ENCODE assay signal across 17 cellular contexts in the genomic region with DNA sequence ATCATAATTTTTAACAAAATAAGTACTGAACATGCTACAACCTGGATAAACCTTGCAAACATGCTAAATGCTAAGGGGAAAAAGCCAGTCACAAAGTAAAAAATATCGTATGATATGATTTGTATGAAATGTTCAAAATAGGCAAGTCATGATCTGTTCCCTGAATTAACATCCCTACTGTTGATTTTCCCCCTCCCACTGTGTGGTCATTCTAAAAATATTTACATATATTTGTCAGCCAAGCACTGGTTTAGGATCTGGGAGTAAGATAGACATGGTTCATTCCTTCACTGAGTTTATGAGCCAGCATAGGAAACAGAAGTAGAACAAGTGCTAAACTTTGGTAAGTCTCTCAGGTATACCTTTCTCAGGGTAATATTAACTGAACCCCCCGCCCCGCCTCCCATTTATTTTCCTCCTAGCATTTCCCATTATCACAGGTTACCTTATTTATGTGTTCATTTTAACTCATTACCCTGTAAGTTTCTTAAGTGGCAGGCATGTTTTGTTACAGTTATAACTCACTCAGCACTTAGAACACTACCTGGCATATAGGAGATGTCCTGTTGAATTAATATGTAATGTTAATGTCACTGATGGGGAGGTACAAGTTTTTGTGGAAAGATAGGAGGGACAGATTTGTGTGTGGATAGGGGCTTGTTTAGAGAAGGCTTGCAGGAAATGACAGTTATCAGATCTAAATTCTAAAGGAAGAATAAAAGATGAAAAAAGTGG. TPM values are rescaled to one million over a fixed set of nuclear protein-coding genes. Genes with fewer than 3 reads are reported as not detected.
DNase-seq lines count a peak whose midpoint lies in the region; ATAC-seq, FAIRE-seq and TF ChIP-seq lines count a peak whose summit lies in the region.
"Had no signal": no experiment of that assay in that cellular context is flagged by ENCODE, and none has a peak within 500 bp of the region (broad histone marks: within the 10 kb centered on the region; RNA-seq: fewer than 3 reads in every experiment).

No MANE protein-coding gene starts in this region.

- no peak for TF ChIP-seq POLR2A in H54 (IDR thresholded peaks at IDR 0.05; ENCODE audit: low read depth, low read length)

- H3K4me1 ChIP-seq in naive thymus-derived CD4-positive, alpha-beta T cell (ENCODE audit: control insufficient read depth in 2 of 2, insufficient read depth in 2 of 2, low read length in 2 of 2): no peaks in the 10 kb centered on the region
- H3K4me1 ChIP-seq: BLaER1 treated with 17β-estradiol and CSF1 and Interleukin-3, amounts not matched to agents 10 nM and 100 nM; right atrium auricular region had no signal

- ATAC-seq in esophagus mucosa: no peak
- ATAC-seq in GM21515 (IDR thresholded peaks at IDR 0.05; ENCODE audit: unreplicated experiment): no peak
- ATAC-seq in naive thymus-derived CD4-positive, alpha-beta T cell: no peak

- FAIRE-seq in H54 (lab: Jason Lieb, UNC): peak; percentile 23
- FAIRE-seq: urothelium cell line had no signal

- peaks cover 26% of the 10 kb centered on the region for H3K36me3 Mint-ChIP-seq in activated naive CD8-positive, alpha-beta T cell treated with anti-CD3 and anti-CD28 coated beads for 36 hours
- H3K36me3 Mint-ChIP-seq in naive thymus-derived CD4-positive, alpha-beta T cell: peaks cover 0 to 25% (median 20%) of the 10 kb centered on the region in 5 donors

- H3K4me3 Mint-ChIP-seq in activated naive CD8-positive, alpha-beta T cell treated with anti-CD3 and anti-CD28 coated beads for 36 hours: no peak overlapping the region
- H3K4me3 Mint-ChIP-seq in naive thymus-derived CD4-positive, alpha-beta T cell: no peak overlapping the region
- H3K4me3 Mint-ChIP-seq: activated naive CD4-positive, alpha-beta T cell treated with anti-CD3 and anti-CD28 coated beads for 36 hours; nephron had no signal

- POLR2A ChIA-PET in naive thymus-derived CD4-positive, alpha-beta T cell (lab: Charles Lee): no interaction called here

- H3K27ac Mint-ChIP-seq in activated naive CD8-positive, alpha-beta T cell treated with anti-CD3 and anti-CD28 coated beads for 36 hours: peak overlapping the region; percentile 19
- H3K27ac Mint-ChIP-seq in naive thymus-derived CD4-positive, alpha-beta T cell: peak overlapping the region in 1 of 9 donors; percentile 46
- H3K27ac Mint-ChIP-seq: activated naive CD4-positive, alpha-beta T cell treated with anti-CD3 and anti-CD28 coated beads for 36 hours had no signal

- no peak for TF ChIP-seq CTCF in fibroblast of the aortic adventitia (IDR thresholded peaks at IDR 0.05; ENCODE audit: insufficient read depth, low read length)

- DNase-seq in AG08395 (ENCODE audit: low spot score) (peak; percentile 39), H54 (ENCODE audit: insufficient read length, low spot score) (peak; percentile 35), fibroblast of the aortic adventitia (ENCODE audit: low read depth) (peak; percentile 7), occipital lobe (lab: John Stamatoyannopoulos, UW) (no peak)
- DNase-seq in activated naive CD8-positive, alpha-beta T cell treated with anti-CD3 and anti-CD28 coated beads for 36 hours: no peak
- no peak for DNase-seq in naive thymus-derived CD4-positive, alpha-beta T cell
- DNase-seq: activated naive CD4-positive, alpha-beta T cell treated with anti-CD3 and anti-CD28 coated beads for 36 hours; cerebellar nuclear complex; erythroblast; NCI-H1417 treated with DMSO at 0.1 percent for 48 hours; NCI-H524 had no signal

- H3K9me3 Mint-ChIP-seq in activated naive CD8-positive, alpha-beta T cell treated with anti-CD3 and anti-CD28 coated beads for 36 hours: no peaks in the 10 kb centered on the region
- no peaks in the 10 kb centered on the region for H3K9me3 Mint-ChIP-seq in naive thymus-derived CD4-positive, alpha-beta T cell
- H3K9me3 Mint-ChIP-seq: activated naive CD4-positive, alpha-beta T cell treated with anti-CD3 and anti-CD28 coated beads for 36 hours; nephron had no signal

- H3K27me3 ChIP-seq in naive thymus-derived CD4-positive, alpha-beta T cell (ENCODE audit: control insufficient read depth in 2 of 2, insufficient read depth in 2 of 2, low read length in 2 of 2): no peaks in the 10 kb centered on the region
- H3K27me3 ChIP-seq: BLaER1 treated with 17β-estradiol and CSF1 and Interleukin-3, amounts not matched to agents 10 nM and 100 nM; right atrium auricular region had no signal

- no peaks in the 10 kb centered on the region for H3K9me3 ChIP-seq in naive thymus-derived CD4-positive, alpha-beta T cell (ENCODE audit: control insufficient read depth in 2 of 3, low read length in 3 of 3)
- H3K9me3 ChIP-seq: BLaER1 treated with 17β-estradiol and CSF1 and Interleukin-3, amounts not matched to agents 10 nM and 100 nM; right atrium auricular region had no signal

- no peak overlapping the region for H3K4me3 ChIP-seq in fibroblast of the aortic adventitia (ENCODE audit: low read depth, low read length)
- no peak overlapping the region for H3K4me3 ChIP-seq in naive thymus-derived CD4-positive, alpha-beta T cell (ENCODE audit: low read length)
- H3K4me3 ChIP-seq: BLaER1 treated with 17β-estradiol and CSF1 and Interleukin-3, amounts not matched to agents 10 nM and 100 nM; right atrium auricular region had no signal

- H3K27me3 Mint-ChIP-seq in activated naive CD8-positive, alpha-beta T cell treated with anti-CD3 and anti-CD28 coated beads for 36 hours: no peaks in the 10 kb centered on the region
- no peaks in the 10 kb centered on the region for H3K27me3 Mint-ChIP-seq in naive thymus-derived CD4-positive, alpha-beta T cell

- no peaks in the 10 kb centered on the region for H3K4me1 Mint-ChIP-seq in activated naive CD8-positive, alpha-beta T cell treated with anti-CD3 and anti-CD28 coated beads for 36 hours
- no peaks in the 10 kb centered on the region for H3K4me1 Mint-ChIP-seq in naive thymus-derived CD4-positive, alpha-beta T cell

- no peak overlapping the region for H3K27ac ChIP-seq in naive thymus-derived CD4-positive, alpha-beta T cell (ENCODE audit: low read depth, low read length)
- H3K27ac ChIP-seq: BLaER1 treated with 17β-estradiol and CSF1 and Interleukin-3, amounts not matched to agents 10 nM and 100 nM; right atrium auricular region had no signal

- intact Hi-C loops in naive thymus-derived CD4-positive, alpha-beta T cell (cut with micrococcal nuclease): no loop called here

- H3K36me3 ChIP-seq in naive thymus-derived CD4-positive, alpha-beta T cell (ENCODE audit: control insufficient read depth in 2 of 3, insufficient read depth in 3 of 3, low read length in 3 of 3): peaks cover 0 to 52% (median 10%) of the 10 kb centered on the region in 3 experiments

- CTCF ChIA-PET in naive thymus-derived CD4-positive, alpha-beta T cell (lab: Charles Lee): no interaction called here

RNA-seq across cellular contexts. Expression of a gene that starts 12.3 kb away (rescaled TPM):
- total RNA-seq in activated naive CD8-positive, alpha-beta T cell treated with anti-CD3 and anti-CD28 coated beads for 36 hours: 100 to 1,000 TPM; 455 to 457 TPM
- 595 and 603 TPM in 2 replicates for total RNA-seq in fibroblast of the aortic adventitia (ENCODE audit: low replicate concordance)
- total RNA-seq in esophagus mucosa: 291 TPM
- total RNA-seq in naive thymus-derived CD4-positive, alpha-beta T cell: 100 to 1,000 TPM; 107 to 260 (median 127) TPM
- polyA plus RNA-seq in naive thymus-derived CD4-positive, alpha-beta T cell: 100 to 1,000 TPM; 303 to 332 TPM
- total RNA-seq in occipital lobe: 219 TPM

RNA-seq across cellular contexts. Expression of a gene that starts 12.4 kb away (rescaled TPM):
- total RNA-seq in activated naive CD8-positive, alpha-beta T cell treated with anti-CD3 and anti-CD28 coated beads for 36 hours: 10 to 100 TPM; 33.6 to 35.6 TPM
- total RNA-seq in fibroblast of the aortic adventitia (ENCODE audit: low replicate concordance) (40.9 and 66.4 TPM in 2 replicates), esophagus mucosa (42.0 TPM), occipital lobe (50.8 TPM)
- 10 to 100 TPM; 34.4 to 50.5 (median 37.2) TPM for total RNA-seq in naive thymus-derived CD4-positive, alpha-beta T cell
- polyA plus RNA-seq in naive thymus-derived CD4-positive, alpha-beta T cell: 10 to 100 TPM; 52.0 to 63.4 TPM

RNA-seq across cellular contexts. Expression of a gene that starts 24.8 kb away (rescaled TPM):
- 10 to 100 TPM; 32.0 to 32.5 TPM for total RNA-seq in activated naive CD8-positive, alpha-beta T cell treated with anti-CD3 and anti-CD28 coated beads for 36 hours
- total RNA-seq in fibroblast of the aortic adventitia (ENCODE audit: low replicate concordance) (15.9 and 20.6 TPM in 2 replicates), esophagus mucosa (18.5 TPM), occipital lobe (7.2 TPM)
- 10 to 100 TPM; 27.1 to 30.7 (median 29.0) TPM for total RNA-seq in naive thymus-derived CD4-positive, alpha-beta T cell
- 10 to 100 TPM; 10.2 to 17.3 TPM for polyA plus RNA-seq in naive thymus-derived CD4-positive, alpha-beta T cell

Comparison
In these comparisons a context has a peak if more than half of its experiments do, and no peak if none do; other contexts are left out.
1. DNase-seq: peak in AG08395 (single experiment), H54 (single experiment) and fibroblast of the aortic adventitia (single experiment); none in activated naive CD8-positive, alpha-beta T cell treated with anti-CD3 and anti-CD28 coated beads for 36 hours (single experiment), naive thymus-derived CD4-positive, alpha-beta T cell (0 of 9) and occipital lobe (single experiment).